Comparison of ENCODE assay signal across 25 cellular contexts in the genomic region with DNA sequence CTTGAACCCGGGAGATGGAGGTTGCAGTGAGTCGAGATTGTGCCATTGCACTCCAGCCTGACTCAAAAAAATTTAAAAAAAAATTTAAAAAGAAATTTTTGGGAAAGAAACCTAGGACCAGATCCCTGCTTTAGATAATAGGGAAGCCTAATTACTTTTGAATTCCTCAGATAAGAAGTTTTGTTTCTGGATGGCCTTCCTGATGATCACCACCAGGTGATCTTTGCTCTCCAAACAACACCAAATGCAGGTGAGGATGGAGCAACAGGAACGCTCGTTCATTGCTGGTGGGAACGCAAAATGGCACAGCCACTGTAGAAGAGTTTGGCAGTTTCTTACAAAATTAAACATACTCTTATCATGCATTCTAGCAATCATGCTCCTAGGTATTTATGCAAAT. TPM values are rescaled to one million over a fixed set of nuclear protein-coding genes. Genes with fewer than 3 reads are reported as not detected.
A peak's percentile ranks its signal among the peaks of the same experiment; 100 is the strongest.
DNase-seq lines count a peak whose midpoint lies in the region; ATAC-seq, FAIRE-seq and TF ChIP-seq lines count a peak whose summit lies in the region.
"Had no signal": no experiment of that assay in that cellular context is flagged by ENCODE, and none has a peak within 500 bp of the region (broad histone marks: within the 10 kb centered on the region; RNA-seq: fewer than 3 reads in every experiment).

No MANE protein-coding gene starts in this region.

- no peaks in the 10 kb centered on the region for H3K9me3 ChIP-seq in HepG2 (ENCODE audit: low read length)
- no peaks in the 10 kb centered on the region for H3K9me3 ChIP-seq in right lobe of liver
- no peaks in the 10 kb centered on the region for H3K9me3 ChIP-seq in CD8-positive, alpha-beta T cell (ENCODE audit: low read length)
- no peaks in the 10 kb centered on the region for H3K9me3 ChIP-seq in right atrium auricular region
- H3K9me3 ChIP-seq: A549; BLaER1 treated with 17β-estradiol and CSF1 and Interleukin-3, amounts not matched to agents 10 nM and 100 nM had no signal

- WGBS in HepG2 (ENCODE audit: low lambda C conversion rate) = 75% methylated on average over 5 of the region's 5 CpGs
- 70% methylated on average over 4 of the region's 5 CpGs for WGBS in right lobe of liver (ENCODE audit: insufficient coverage, low coverage, low lambda C conversion rate, missing lambda C conversion rate)
- no CpG with 5 or more reads among the region's 5 CpGs for WGBS in mesendoderm (ENCODE audit: extremely low coverage, insufficient coverage, low lambda C conversion rate)

- H3K56ac ChIP-seq in mesendoderm (ENCODE audit: low read length) = no peak overlapping the region

- no peak overlapping the region for H2AFZ ChIP-seq in HepG2 (ENCODE audit: low read length)

- CTCF ChIA-PET in HepG2 (lab: Yijun Ruan, JAX; ENCODE audit: low intra/inter-chr PET ratio, low total read pairs) = no interaction called here
- CTCF ChIA-PET in CD8-positive, alpha-beta T cell (lab: Charles Lee) = no interaction called here

- TF ChIP-seq CTCF in HepG2 (CRISPR knock-in tag; IDR thresholded peaks at IDR 0.05) (no peak), right lobe of liver (IDR thresholded peaks at IDR 0.05) (no peak), HFFc6 (IDR thresholded peaks at IDR 0.05) (0 out of 2 replicates have a peak, but pooled peaks have one; percentile 11), type B pancreatic cell (conservative IDR thresholded peaks at IDR 0.05) (peak; percentile 35), right atrium auricular region (IDR thresholded peaks at IDR 0.05) (no peak)
- TF ChIP-seq CTCF in CD8-positive, alpha-beta T cell (IDR thresholded peaks at IDR 0.05) = no peak

- POLR2A ChIA-PET in HepG2 (lab: Yijun Ruan, JAX) = interaction anchor here (1.0 kb wide), 1 partner anchor 25 kb away, joined by 3 read pairs; no protein-coding TSS in a partner anchor
- POLR2A ChIA-PET in CD8-positive, alpha-beta T cell (lab: Charles Lee) = interaction anchor here (0.6 kb wide), 1 partner anchor 20 kb away, joined by 3 read pairs; no protein-coding TSS in a partner anchor

- H3K36me3 Mint-ChIP-seq in HFFc6 (ENCODE audit: low read depth) = peaks cover 3% of the 10 kb centered on the region; the same call in 1 of the 2 replicates
- H3K36me3 Mint-ChIP-seq in type B pancreatic cell = no peaks in the 10 kb centered on the region
- H3K36me3 Mint-ChIP-seq in CD8-positive, alpha-beta T cell = peaks cover 2% of the 10 kb centered on the region
- H3K36me3 Mint-ChIP-seq: CD8-positive, alpha-beta memory T cell had no signal

- H3K23ac ChIP-seq in mesendoderm (ENCODE audit: low read length) = no peak overlapping the region

- intact Hi-C loops in HepG2 (cut with micrococcal nuclease; ENCODE audit: unreplicated experiment) = no loop called here
- intact Hi-C loops in right lobe of liver (cut with DNase I) = no loop called here
- intact Hi-C loops in CD8-positive, alpha-beta T cell (cut with DNase I, micrococcal nuclease) = no loop called here

- TF ChIP-seq EP300 in HepG2 (IDR thresholded peaks at IDR 0.05; ENCODE audit: low read depth in 2 of 2, low read length in 2 of 2) (no peak), HepG2 (CRISPR knock-in tag; IDR thresholded peaks at IDR 0.05; ENCODE audit: borderline replicate concordance) (no peak)

- BruUV-seq in HepG2 (replicated peaks; lab: Mats Ljungman, UMichigan) = no TSS peak

- H3K4ac ChIP-seq in mesendoderm (ENCODE audit: low read depth, low read length) = no peak overlapping the region

- DNase-seq in HepG2 (ENCODE audit: low spot score) (no peak), right lobe of liver (no peak), HFFc6 (no peak), mesendoderm (peak; percentile 48), type B pancreatic cell (ENCODE audit: extremely low spot score, unreplicated experiment) (no peak), right atrium auricular region (ENCODE audit: low spot score) (no peak), NCI-H82 treated with DMSO at 0.1 percent for 48 hours (lab: John Stamatoyannopoulos, UW; ENCODE audit: unreplicated experiment) (no peak)
- DNase-seq in CD8-positive, alpha-beta T cell = no peak
- DNase-seq: AML-193; CD4-positive, alpha-beta T cell; CD8-positive, alpha-beta memory T cell; COR-L47; DMS 273 treated with DMSO at 0.1 percent for 48 hours; DMS153; DMS53; DMS79; DND-41; EL; GF-D8 had no signal

- H2BK5ac ChIP-seq in mesendoderm (ENCODE audit: low read length) = no peak overlapping the region

- no peaks in the 10 kb centered on the region for H3K79me1 ChIP-seq in mesendoderm (ENCODE audit: low read length)

- no peak for TF ChIP-seq POLR2A in HepG2 (IDR thresholded peaks at IDR 0.05; ENCODE audit: insufficient read depth in 1 of 2, low read depth in 2 of 2, low read length in 2 of 2)
- TF ChIP-seq POLR2A in right lobe of liver (IDR thresholded peaks at IDR 0.05) = no peak

- H4K20me1 ChIP-seq in HepG2 (ENCODE audit: insufficient read depth, low read length) = no peaks in the 10 kb centered on the region

- H3K4me2 ChIP-seq in HepG2 (ENCODE audit: low read depth, low read length) = no peak overlapping the region
- H3K4me2 ChIP-seq in mesendoderm (ENCODE audit: low read length) = no peak overlapping the region
- H3K4me2 ChIP-seq: A549; BLaER1 treated with 17β-estradiol and CSF1 and Interleukin-3, amounts not matched to agents 10 nM and 100 nM had no signal

- no peak overlapping the region for H4K8ac ChIP-seq in mesendoderm (ENCODE audit: low read depth, low read length)

- H3K9ac ChIP-seq in HepG2 (ENCODE audit: insufficient read depth, low read depth, low read length) = no peak overlapping the region
- no peak overlapping the region for H3K9ac ChIP-seq in mesendoderm (ENCODE audit: low read length)
- H3K9ac ChIP-seq: BLaER1 treated with 17β-estradiol and CSF1 and Interleukin-3, amounts not matched to agents 10 nM and 100 nM had no signal

- no peak overlapping the region for H2AK5ac ChIP-seq in mesendoderm (ENCODE audit: low read length)

- H3K27ac Mint-ChIP-seq in HFFc6 (no peak overlapping the region), type B pancreatic cell (no peak overlapping the region)
- H3K27ac Mint-ChIP-seq in CD8-positive, alpha-beta T cell = no peak overlapping the region
- H3K27ac Mint-ChIP-seq: B cell; CD4-positive, alpha-beta T cell had no signal

- TF ChIP-seq RAD21 in HepG2 (CRISPR knock-in tag; IDR thresholded peaks at IDR 0.05) = no peak

- no peak for ATAC-seq in HepG2
- no peak for ATAC-seq in right lobe of liver
- ATAC-seq in CD8-positive, alpha-beta T cell = no peak
- ATAC-seq: A549 had no signal

- H3K27ac ChIP-seq in HepG2 (ENCODE audit: extremely low read length, insufficient read depth, low read length) = no peak overlapping the region
- H3K27ac ChIP-seq in right lobe of liver = no peak overlapping the region
- H3K27ac ChIP-seq in mesendoderm (ENCODE audit: low read depth, low read length) = no peak overlapping the region
- H3K27ac ChIP-seq in CD8-positive, alpha-beta T cell (ENCODE audit: low read depth, low read length) = no peak overlapping the region
- H3K27ac ChIP-seq in right atrium auricular region = no peak overlapping the region
- H3K27ac ChIP-seq: 22Rv1; A549; BLaER1 treated with 17β-estradiol and CSF1 and Interleukin-3, amounts not matched to agents 10 nM and 100 nM; C4-2B had no signal

- H3K18ac ChIP-seq in mesendoderm (ENCODE audit: low read length) = no peak overlapping the region

- H3K36me3 ChIP-seq in HepG2 (replicated peaks in 1 of 2; ENCODE audit: control insufficient read depth in 1 of 2, insufficient read depth in 2 of 2, low read length in 2 of 2) (no peaks in the 10 kb centered on the region), right lobe of liver (no peaks in the 10 kb centered on the region), mesendoderm (ENCODE audit: control insufficient read depth, insufficient read depth, low read length) (no peaks in the 10 kb centered on the region), right atrium auricular region (no peaks in the 10 kb centered on the region)
- H3K36me3 ChIP-seq in CD8-positive, alpha-beta T cell (ENCODE audit: insufficient read depth, low read length) = no peaks in the 10 kb centered on the region
- H3K36me3 ChIP-seq: BLaER1 treated with 17β-estradiol and CSF1 and Interleukin-3, amounts not matched to agents 10 nM and 100 nM had no signal

- FAIRE-seq in HepG2 (lab: Jason Lieb, UNC) = no peak
- FAIRE-seq: A549, GM12891 had no signal

- no peak overlapping the region for H3K4me3 Mint-ChIP-seq in HFFc6
- no peak overlapping the region for H3K4me3 Mint-ChIP-seq in type B pancreatic cell
- H3K4me3 Mint-ChIP-seq in CD8-positive, alpha-beta T cell = no peak overlapping the region
- H3K4me3 Mint-ChIP-seq: B cell; CD4-positive, alpha-beta T cell; CD8-positive, alpha-beta memory T cell had no signal

- H2BK120ac ChIP-seq in mesendoderm (ENCODE audit: low read depth, low read length) = no peak overlapping the region

- in situ Hi-C loops in HepG2 (cut with HindIII; ENCODE audit: extremely low pct_ligation_motif_present, low pct_unique_long_range_greater_than_20kb) = no loop called here

- H3K4me1 Mint-ChIP-seq in HFFc6 (ENCODE audit: low read depth) (peaks cover 16% of the 10 kb centered on the region), type B pancreatic cell (ENCODE audit: unreplicated experiment) (peaks cover 7% of the 10 kb centered on the region)
- no peaks in the 10 kb centered on the region for H3K4me1 Mint-ChIP-seq in CD8-positive, alpha-beta T cell (ENCODE audit: low read depth)
- H3K4me1 Mint-ChIP-seq: B cell had no signal

- no peak overlapping the region for H4K5ac ChIP-seq in mesendoderm (ENCODE audit: low read length)

- H3K9me3 Mint-ChIP-seq in HFFc6 (no peaks in the 10 kb centered on the region), type B pancreatic cell (no peaks in the 10 kb centered on the region)
- no peaks in the 10 kb centered on the region for H3K9me3 Mint-ChIP-seq in CD8-positive, alpha-beta T cell
- H3K9me3 Mint-ChIP-seq: CD4-positive, alpha-beta T cell; CD8-positive, alpha-beta memory T cell had no signal

- no peaks in the 10 kb centered on the region for H3K79me2 ChIP-seq in HepG2 (ENCODE audit: insufficient read depth, low read length)
- no peaks in the 10 kb centered on the region for H3K79me2 ChIP-seq in mesendoderm (ENCODE audit: control insufficient read depth, insufficient read depth, low read length)

- H3K4me1 ChIP-seq in HepG2 (ENCODE audit: insufficient read depth, low read length) = peaks cover 16% of the 10 kb centered on the region
- H3K4me1 ChIP-seq in right lobe of liver = no peaks in the 10 kb centered on the region
- no peaks in the 10 kb centered on the region for H3K4me1 ChIP-seq in mesendoderm (ENCODE audit: control insufficient read depth, low read depth, low read length)
- no peaks in the 10 kb centered on the region for H3K4me1 ChIP-seq in CD8-positive, alpha-beta T cell (ENCODE audit: insufficient read depth, low read length)
- no peaks in the 10 kb centered on the region for H3K4me1 ChIP-seq in right atrium auricular region

- H3K27me3 Mint-ChIP-seq in HFFc6 (ENCODE audit: insufficient read depth) (peaks cover 6% of the 10 kb centered on the region; the same call in 1 of the 2 replicates), type B pancreatic cell (no peaks in the 10 kb centered on the region)
- H3K27me3 Mint-ChIP-seq in CD8-positive, alpha-beta T cell (ENCODE audit: low read depth) = no peaks in the 10 kb centered on the region
- H3K27me3 Mint-ChIP-seq: B cell; CD4-positive, alpha-beta T cell; CD8-positive, alpha-beta memory T cell had no signal

- H2BK15ac ChIP-seq in mesendoderm (replicated peaks; ENCODE audit: low read depth) = no peak overlapping the region

- H3K27me3 ChIP-seq in HepG2 (ENCODE audit: control insufficient read depth in 1 of 2, insufficient read depth in 2 of 2, low read length in 2 of 2) (no peaks in the 10 kb centered on the region; a peak in 1 of 5 replicates), right lobe of liver (no peaks in the 10 kb centered on the region), mesendoderm (ENCODE audit: insufficient read depth, low read length, poor library complexity) (no peaks in the 10 kb centered on the region), right atrium auricular region (no peaks in the 10 kb centered on the region)
- H3K27me3 ChIP-seq in CD8-positive, alpha-beta T cell (ENCODE audit: insufficient read depth, low read length) = no peaks in the 10 kb centered on the region
- H3K27me3 ChIP-seq: BLaER1 treated with 17β-estradiol and CSF1 and Interleukin-3, amounts not matched to agents 10 nM and 100 nM had no signal

- no peak overlapping the region for H3K4me3 ChIP-seq in HepG2 (replicated peaks in 1 of 3; ENCODE audit: insufficient read depth in 1 of 3, low read depth in 2 of 3, low read length in 3 of 3)
- no peak overlapping the region for H3K4me3 ChIP-seq in right lobe of liver
- no peak overlapping the region for H3K4me3 ChIP-seq in mesendoderm (ENCODE audit: low read length)
- no peak overlapping the region for H3K4me3 ChIP-seq in CD8-positive, alpha-beta T cell (ENCODE audit: low read depth, low read length)
- H3K4me3 ChIP-seq in right atrium auricular region = no peak overlapping the region
- H3K4me3 ChIP-seq: A549; BLaER1 treated with 17β-estradiol and CSF1 and Interleukin-3, amounts not matched to agents 10 nM and 100 nM had no signal

RNA-seq across cellular contexts. Expression of gene KLC1, which starts 28.5 kb away (rescaled TPM):
- total RNA-seq in HepG2 (2016; rRNA removed; fragmentation: Illumina TruSeq; extraction: Trizol) = 57.8 and 63.5 TPM in 2 replicates
- 7.9 TPM in 2 replicates for total RNA-seq in HepG2 (2016; cell fraction: cytosol; rRNA removed; fragmentation: Illumina TruSeq; extraction: Trizol; ENCODE audit: low read depth)
- total RNA-seq in HepG2 (2016; cell fraction: insoluble cytoplasmic fraction; rRNA removed; fragmentation: Illumina TruSeq; extraction: Trizol) = 54.6 and 66.2 TPM in 2 replicates
- 16.0 and 16.3 TPM in 2 replicates for total RNA-seq in HepG2 (2016; cell fraction: membrane; rRNA removed; fragmentation: Illumina TruSeq; extraction: Trizol)
- 62.3 and 79.9 TPM in 2 replicates for total RNA-seq in HepG2 (2016; cell fraction: nucleus; rRNA removed; fragmentation: Illumina TruSeq; extraction: Trizol)
- polyA plus RNA-seq in HepG2 (2011; rRNA removed) = 53.2 and 61.0 TPM in 2 replicates
- 58.4 and 64.7 TPM in 2 replicates for polyA plus RNA-seq in HepG2 (2011; cell fraction: cytosol; rRNA removed)
- polyA plus RNA-seq in HepG2 (2011; cell fraction: nucleus; rRNA removed) = 171 and 186 TPM in 2 replicates
- 40.1 and 53.2 TPM in 2 replicates for polyA plus RNA-seq in HepG2 (2012)
- polyA plus RNA-seq in HepG2 (2016; cell fraction: cytosol; fragmentation: Illumina TruSeq; extraction: Trizol; ENCODE audit: low read depth) = 3.0 and 3.1 TPM in 2 replicates
- polyA plus RNA-seq in HepG2 (2016; cell fraction: insoluble cytoplasmic fraction; fragmentation: Illumina TruSeq; extraction: Trizol; ENCODE audit: low read depth) = 50.1 and 51.1 TPM in 2 replicates
- polyA plus RNA-seq in HepG2 (2016; cell fraction: membrane; fragmentation: Illumina TruSeq; extraction: Trizol; ENCODE audit: low read depth) = 7.4 and 9.4 TPM in 2 replicates
- 92.4 and 93.3 TPM in 2 replicates for polyA plus RNA-seq in HepG2 (2016; cell fraction: nucleus; fragmentation: Illumina TruSeq; extraction: Trizol; ENCODE audit: insufficient read depth, low read depth)
- 45.0 and 49.1 TPM in 2 replicates for polyA minus RNA-seq in HepG2 (2011; rRNA and poly(A)+ RNA removed; ENCODE audit: low replicate concordance)
- 30.6 and 37.7 TPM in 2 replicates for polyA minus RNA-seq in HepG2 (2011; cell fraction: cytosol; rRNA and poly(A)+ RNA removed)
- polyA minus RNA-seq in HepG2 (2011; cell fraction: nucleus; rRNA and poly(A)+ RNA removed) = 152 and 165 TPM in 2 replicates
- total RNA-seq in right lobe of liver = 10 to 100 TPM; 45.8 to 78.9 (median 58.0) TPM
- 100 to 1,000 TPM; 179 to 204 (median 189) TPM for total RNA-seq in HFFc6 (2021; fragmentation: NEBNext Ultra II Directional; extraction: Animal tissue kit (Norgen Biotek cat#: 25700))
- polyA plus RNA-seq in mesendoderm (2013, experiment 1 of 2) = 73.1 TPM
- 71.9 TPM for polyA plus RNA-seq in mesendoderm (2013, experiment 2 of 2)
- total RNA-seq in type B pancreatic cell (ENCODE audit: low replicate concordance) = 125 and 145 TPM in 2 replicates
- 100 to 1,000 TPM; 119 to 130 TPM for total RNA-seq in CD8-positive, alpha-beta T cell
- 100 to 1,000 TPM; 185 to 201 TPM for total RNA-seq in right atrium auricular region

RNA-seq across cellular contexts. Expression of gene COA8, which starts 37.7 kb away (rescaled TPM):
- total RNA-seq in HepG2 (2016; rRNA removed; fragmentation: Illumina TruSeq; extraction: Trizol) (25.1 and 25.2 TPM in 2 replicates), right lobe of liver (10 to 100 TPM in 5 of 6 experiments, 1 to 10 TPM in 1; 7.5 to 17.7 (median 14.9) TPM), type B pancreatic cell (ENCODE audit: low replicate concordance) (39.8 and 42.5 TPM in 2 replicates), right atrium auricular region (10 to 100 TPM; 21.3 to 53.2 TPM)
- total RNA-seq in HepG2 (2016; cell fraction: cytosol; rRNA removed; fragmentation: Illumina TruSeq; extraction: Trizol; ENCODE audit: low read depth) = 29.4 and 38.9 TPM in 2 replicates
- total RNA-seq in HepG2 (2016; cell fraction: insoluble cytoplasmic fraction; rRNA removed; fragmentation: Illumina TruSeq; extraction: Trizol) = 25.7 and 29.2 TPM in 2 replicates
- total RNA-seq in HepG2 (2016; cell fraction: membrane; rRNA removed; fragmentation: Illumina TruSeq; extraction: Trizol) = 46.6 and 48.0 TPM in 2 replicates
- 11.0 and 15.0 TPM in 2 replicates for total RNA-seq in HepG2 (2016; cell fraction: nucleus; rRNA removed; fragmentation: Illumina TruSeq; extraction: Trizol)
- 10.9 and 14.0 TPM in 2 replicates for polyA plus RNA-seq in HepG2 (2011; rRNA removed)
- 10.2 and 14.5 TPM in 2 replicates for polyA plus RNA-seq in HepG2 (2011; cell fraction: cytosol; rRNA removed)
- polyA plus RNA-seq in HepG2 (2011; cell fraction: nucleus; rRNA removed) = 2.6 and 3.1 TPM in 2 replicates
- polyA plus RNA-seq in HepG2 (2012) = 25.7 and 32.6 TPM in 2 replicates
- polyA plus RNA-seq in HepG2 (2016; cell fraction: cytosol; fragmentation: Illumina TruSeq; extraction: Trizol; ENCODE audit: low read depth) = 63.7 and 73.8 TPM in 2 replicates
- 33.7 and 39.8 TPM in 2 replicates for polyA plus RNA-seq in HepG2 (2016; cell fraction: insoluble cytoplasmic fraction; fragmentation: Illumina TruSeq; extraction: Trizol; ENCODE audit: low read depth)
- polyA plus RNA-seq in HepG2 (2016; cell fraction: membrane; fragmentation: Illumina TruSeq; extraction: Trizol; ENCODE audit: low read depth) = 52.0 and 59.9 TPM in 2 replicates
- 21.5 and 21.7 TPM in 2 replicates for polyA plus RNA-seq in HepG2 (2016; cell fraction: nucleus; fragmentation: Illumina TruSeq; extraction: Trizol; ENCODE audit: insufficient read depth, low read depth)
- polyA minus RNA-seq in HepG2 (2011; rRNA and poly(A)+ RNA removed; ENCODE audit: low replicate concordance) = 4.7 and 5.1 TPM in 2 replicates
- polyA minus RNA-seq in HepG2 (2011; cell fraction: cytosol; rRNA and poly(A)+ RNA removed) = 3.6 and 6.4 TPM in 2 replicates
- polyA minus RNA-seq in HepG2 (2011; cell fraction: nucleus; rRNA and poly(A)+ RNA removed) = 10.1 and 11.3 TPM in 2 replicates
- 10 to 100 TPM; 38.7 to 54.8 (median 46.9) TPM for total RNA-seq in HFFc6 (2021; fragmentation: NEBNext Ultra II Directional; extraction: Animal tissue kit (Norgen Biotek cat#: 25700))
- polyA plus RNA-seq in mesendoderm (2013, experiment 1 of 2) = 27.1 TPM
- polyA plus RNA-seq in mesendoderm (2013, experiment 2 of 2) = 28.2 TPM
- total RNA-seq in CD8-positive, alpha-beta T cell = 10 to 100 TPM; 11.6 to 13.4 TPM

RNA-seq across cellular contexts. Expression of gene BAG5, which starts 38.0 kb away (rescaled TPM):
- 21.0 and 34.8 TPM in 2 replicates for total RNA-seq in HepG2 (2016; rRNA removed; fragmentation: Illumina TruSeq; extraction: Trizol)
- 2.3 and 2.5 TPM in 2 replicates for total RNA-seq in HepG2 (2016; cell fraction: cytosol; rRNA removed; fragmentation: Illumina TruSeq; extraction: Trizol; ENCODE audit: low read depth)
- total RNA-seq in HepG2 (2016; cell fraction: insoluble cytoplasmic fraction; rRNA removed; fragmentation: Illumina TruSeq; extraction: Trizol) = 21.9 and 34.1 TPM in 2 replicates
- total RNA-seq in HepG2 (2016; cell fraction: membrane; rRNA removed; fragmentation: Illumina TruSeq; extraction: Trizol) = 11.4 and 14.2 TPM in 2 replicates
- 14.8 and 16.2 TPM in 2 replicates for total RNA-seq in HepG2 (2016; cell fraction: nucleus; rRNA removed; fragmentation: Illumina TruSeq; extraction: Trizol)
- polyA plus RNA-seq in HepG2 (2011; rRNA removed) = 3.0 and 3.5 TPM in 2 replicates
- polyA plus RNA-seq in HepG2 (2011; cell fraction: cytosol; rRNA removed) = 2.5 and 3.9 TPM in 2 replicates
- 3.3 and 3.7 TPM in 2 replicates for polyA plus RNA-seq in HepG2 (2011; cell fraction: nucleus; rRNA removed)
- polyA plus RNA-seq in HepG2 (2012) = 7.9 and 9.3 TPM in 2 replicates
- 1.0 and 1.3 TPM in 2 replicates for polyA plus RNA-seq in HepG2 (2016; cell fraction: cytosol; fragmentation: Illumina TruSeq; extraction: Trizol; ENCODE audit: low read depth)
- 16.8 and 20.0 TPM in 2 replicates for polyA plus RNA-seq in HepG2 (2016; cell fraction: insoluble cytoplasmic fraction; fragmentation: Illumina TruSeq; extraction: Trizol; ENCODE audit: low read depth)
- 5.3 and 6.2 TPM in 2 replicates for polyA plus RNA-seq in HepG2 (2016; cell fraction: membrane; fragmentation: Illumina TruSeq; extraction: Trizol; ENCODE audit: low read depth)
- 13.8 and 14.6 TPM in 2 replicates for polyA plus RNA-seq in HepG2 (2016; cell fraction: nucleus; fragmentation: Illumina TruSeq; extraction: Trizol; ENCODE audit: insufficient read depth, low read depth)
- 5.3 and 11.8 TPM in 2 replicates for polyA minus RNA-seq in HepG2 (2011; rRNA and poly(A)+ RNA removed; ENCODE audit: low replicate concordance)
- polyA minus RNA-seq in HepG2 (2011; cell fraction: cytosol; rRNA and poly(A)+ RNA removed) = 7.2 and 8.6 TPM in 2 replicates
- polyA minus RNA-seq in HepG2 (2011; cell fraction: nucleus; rRNA and poly(A)+ RNA removed) = 9.8 and 9.9 TPM in 2 replicates
- 10 to 100 TPM in 4 of 6 experiments, 1 to 10 TPM in 2; 6.5 to 11.4 (median 10.9) TPM for total RNA-seq in right lobe of liver
- total RNA-seq in HFFc6 (2021; fragmentation: NEBNext Ultra II Directional; extraction: Animal tissue kit (Norgen Biotek cat#: 25700)) = 10 to 100 TPM; 22.6 to 25.8 (median 23.6) TPM
- 22.9 TPM for polyA plus RNA-seq in mesendoderm (2013, experiment 1 of 2)
- 21.8 TPM for polyA plus RNA-seq in mesendoderm (2013, experiment 2 of 2)
- total RNA-seq in type B pancreatic cell (ENCODE audit: low replicate concordance) = 23.3 and 30.5 TPM in 2 replicates
- total RNA-seq in CD8-positive, alpha-beta T cell = 10 to 100 TPM; 46.2 to 46.3 TPM
- total RNA-seq in right atrium auricular region = 10 to 100 TPM; 16.1 to 17.7 TPM

Comparison
In these comparisons a context has a peak if more than half of its experiments do, and no peak if none do; other contexts are left out.
1. CTCF ChIP-seq: peak in HFFc6 (single experiment) and type B pancreatic cell (single experiment); none in HepG2 (single experiment), right lobe of liver (0 of 4), CD8-positive, alpha-beta T cell (single experiment) and right atrium auricular region (0 of 2).